ENCODE assay signal across 18 cellular contexts in the genomic region with DNA sequence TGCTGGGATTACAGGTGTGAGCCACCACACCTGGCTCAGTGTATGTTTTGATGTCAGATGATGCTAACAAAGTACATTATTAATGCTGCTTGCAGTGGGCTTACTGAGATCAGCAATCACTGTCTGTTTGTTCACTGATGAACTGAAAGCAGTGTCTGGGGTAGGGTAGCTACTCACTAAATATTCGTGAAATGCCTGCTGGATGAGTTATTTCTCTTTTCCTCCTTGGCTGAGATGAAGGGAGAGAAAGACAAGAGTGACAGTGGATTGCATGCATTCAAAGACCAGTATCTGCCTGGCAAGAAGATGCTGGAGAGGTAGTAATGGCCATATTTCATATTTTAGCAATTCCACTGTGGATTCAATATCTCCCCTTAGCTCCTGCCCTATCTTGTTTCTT. TPM values are rescaled to one million over a fixed set of nuclear protein-coding genes. Genes with fewer than 3 reads are reported as not detected.
DNase-seq lines count a peak whose midpoint lies in the region; ATAC-seq, FAIRE-seq and TF ChIP-seq lines count a peak whose summit lies in the region.
"Had no signal": no experiment of that assay in that cellular context is flagged by ENCODE, and none has a peak within 500 bp of the region (broad histone marks: within the 10 kb centered on the region; RNA-seq: fewer than 3 reads in every experiment).

No MANE protein-coding gene starts in this region.

- TF ChIP-seq CTCF in pancreas (IDR thresholded peaks at IDR 0.05) (no peak), RWPE1 (conservative IDR thresholded peaks at IDR 0.05; ENCODE audit: low read depth) (no peak)

- H3K27ac ChIP-seq in Karpas-422 (ENCODE audit: low read length) (peak overlapping the region; percentile 82), pancreas (peak overlapping the region in 2 of 4 donors; percentile 64 to 81), RWPE1 (no peak overlapping the region), small intestine (ENCODE audit: low read depth in 1 of 2, low read length in 1 of 2) (peak overlapping the region in 1 of 2 donors; percentile 49)

- DNase-seq in T-helper 1 cell (no peak), Karpas-422 (no peak), pancreas (no peak), RWPE1 (ENCODE audit: low spot score) (no peak), mucosa of gallbladder (ENCODE audit: low spot score) (no peak), small intestine (no peak)
- DNase-seq: 8988T; aorta; DMS53; effector CD8-positive, alpha-beta T cell; GOT3; islet precursor cell; NCI-H2029 treated with DMSO at 0.1 percent for 48 hours; right cardiac atrium had no signal

- H3K4me1 Mint-ChIP-seq in T-helper 1 cell treated with Interleukin-12 subunit alpha and Interleukin-12 subunit beta and Interleukin-4 antibody, amounts not matched to agents 30 μg/mL and 1 μg/mL, for 36 hours (ENCODE audit: low read depth), result peaks cover 19% of the 10 kb centered on the region

- no peaks in the 10 kb centered on the region for H3K9me2 ChIP-seq in Karpas-422 (replicated peaks; ENCODE audit: insufficient read depth, low read length)

- no peak for FAIRE-seq in pancreas (lab: Jason Lieb, UNC)
- FAIRE-seq in small intestine (lab: Jason Lieb, UNC), result no peak
- FAIRE-seq: frontal cortex had no signal

- ATAC-seq in GM21515 (IDR thresholded peaks at IDR 0.05; ENCODE audit: unreplicated experiment) (peak; percentile 18), pancreas (peak in 3 of 4 donors; percentile 5 to 20 (median 18))

- peak overlapping the region; percentile 58 for H3K27ac Mint-ChIP-seq in T-helper 1 cell treated with Interleukin-12 subunit alpha and Interleukin-12 subunit beta and Interleukin-4 antibody, amounts not matched to agents 30 μg/mL and 1 μg/mL, for 36 hours

- H3K9me3 ChIP-seq in Karpas-422 (ENCODE audit: low read length) (no peaks in the 10 kb centered on the region), pancreas (no peaks in the 10 kb centered on the region), small intestine (ENCODE audit: control insufficient read depth, low read depth) (no peaks in the 10 kb centered on the region)
- H3K9me3 ChIP-seq: thoracic aorta had no signal

- peaks cover 25% of the 10 kb centered on the region for H3K9me3 Mint-ChIP-seq in T-helper 1 cell treated with Interleukin-12 subunit alpha and Interleukin-12 subunit beta and Interleukin-4 antibody, amounts not matched to agents 30 μg/mL and 1 μg/mL, for 36 hours

- no peaks in the 10 kb centered on the region for H3K79me2 ChIP-seq in Karpas-422 (ENCODE audit: low read length)

- H3K27me3 ChIP-seq in Karpas-422 (ENCODE audit: low read length) (no peaks in the 10 kb centered on the region), pancreas (no peaks in the 10 kb centered on the region), small intestine (ENCODE audit: control insufficient read depth in 2 of 2, insufficient read depth in 2 of 2, low read length in 2 of 2) (no peaks in the 10 kb centered on the region)

- POLR2A ChIA-PET in RWPE1 (lab: Yijun Ruan, JAX; ENCODE audit: low non-redundant PET), result no interaction called here

- intact Hi-C loops in pancreas (cut with DNase I), result no loop called here

- H3K4me3 Mint-ChIP-seq in T-helper 1 cell treated with Interleukin-12 subunit alpha and Interleukin-12 subunit beta and Interleukin-4 antibody, amounts not matched to agents 30 μg/mL and 1 μg/mL, for 36 hours, result peak overlapping the region; percentile 25

- no peaks in the 10 kb centered on the region for H3K27me3 Mint-ChIP-seq in T-helper 1 cell treated with Interleukin-12 subunit alpha and Interleukin-12 subunit beta and Interleukin-4 antibody, amounts not matched to agents 30 μg/mL and 1 μg/mL, for 36 hours (ENCODE audit: low read depth)

- no peaks in the 10 kb centered on the region for H4K20me1 ChIP-seq in Karpas-422 (ENCODE audit: insufficient read depth, low read depth, low read length)

- H3K4me1 ChIP-seq in Karpas-422 (ENCODE audit: low read length) (peaks cover 33% of the 10 kb centered on the region), pancreas (peaks cover 6 to 34% (median 13%) of the 10 kb centered on the region in 3 donors), small intestine (ENCODE audit: control insufficient read depth in 2 of 2, insufficient read depth in 1 of 2, low read depth in 1 of 2, low read length in 1 of 2) (no peaks in the 10 kb centered on the region)

- peak overlapping the region; percentile 46 for H3K4me2 ChIP-seq in Karpas-422 (ENCODE audit: low read depth, low read length, poor library complexity, severe bottlenecking)

- H3K4me3 ChIP-seq in Karpas-422 (ENCODE audit: low read length) (peak overlapping the region; percentile 15; the same call in 1 of the 2 replicates), pancreas (no peak overlapping the region), small intestine (ENCODE audit: low read depth in 1 of 2, low read length in 2 of 2) (no peak overlapping the region)
- H3K4me3 ChIP-seq: thoracic aorta had no signal

- H3K9ac ChIP-seq in Karpas-422 (ENCODE audit: low read length), result peak overlapping the region; percentile 38

- H2AFZ ChIP-seq in Karpas-422 (ENCODE audit: low read length), result peak overlapping the region; percentile 74; the same call in 1 of the 2 replicates

- peaks cover 11% of the 10 kb centered on the region for H3K36me3 Mint-ChIP-seq in T-helper 1 cell treated with Interleukin-12 subunit alpha and Interleukin-12 subunit beta and Interleukin-4 antibody, amounts not matched to agents 30 μg/mL and 1 μg/mL, for 36 hours (ENCODE audit: low read depth)

- CTCF ChIA-PET in RWPE1 (lab: Yijun Ruan, JAX), result no interaction called here

- H3K36me3 ChIP-seq in Karpas-422 (ENCODE audit: insufficient read depth, low read length) (no peaks in the 10 kb centered on the region), pancreas (no peaks in the 10 kb centered on the region), small intestine (ENCODE audit: control insufficient read depth in 2 of 2, insufficient read depth in 2 of 2, low read length in 2 of 2) (no peaks in the 10 kb centered on the region)
- H3K36me3 ChIP-seq: thoracic aorta had no signal

- 49 to 58% methylated on average over 1 of the region's 1 CpG for WGBS in pancreas, 2 donors
- WGBS in small intestine, 3 donors, result 83 to 87% (median 85%) methylated on average over 1 of the region's 1 CpG

RNA-seq across cellular contexts. Expression of a gene that starts 32.3 kb away (rescaled TPM):
- total RNA-seq in Karpas-422 (2014; rRNA removed; shearing (Covaris generic); ENCODE audit: low replicate concordance), result 110 and 158 TPM in 2 replicates
- total RNA-seq in pancreas (100 to 1,000 TPM in 1 of 6 donors, 10 to 100 TPM in 5; 46.6 to 105 (median 62.0) TPM), mucosa of gallbladder (145 TPM)
- polyA plus RNA-seq in pancreas (10 to 100 TPM; 22.6 to 31.4 TPM), small intestine (10 to 100 TPM; 33.3 to 38.7 (median 38.6) TPM)
